ENCODE assay signal across 8 cellular contexts in the genomic region with DNA sequence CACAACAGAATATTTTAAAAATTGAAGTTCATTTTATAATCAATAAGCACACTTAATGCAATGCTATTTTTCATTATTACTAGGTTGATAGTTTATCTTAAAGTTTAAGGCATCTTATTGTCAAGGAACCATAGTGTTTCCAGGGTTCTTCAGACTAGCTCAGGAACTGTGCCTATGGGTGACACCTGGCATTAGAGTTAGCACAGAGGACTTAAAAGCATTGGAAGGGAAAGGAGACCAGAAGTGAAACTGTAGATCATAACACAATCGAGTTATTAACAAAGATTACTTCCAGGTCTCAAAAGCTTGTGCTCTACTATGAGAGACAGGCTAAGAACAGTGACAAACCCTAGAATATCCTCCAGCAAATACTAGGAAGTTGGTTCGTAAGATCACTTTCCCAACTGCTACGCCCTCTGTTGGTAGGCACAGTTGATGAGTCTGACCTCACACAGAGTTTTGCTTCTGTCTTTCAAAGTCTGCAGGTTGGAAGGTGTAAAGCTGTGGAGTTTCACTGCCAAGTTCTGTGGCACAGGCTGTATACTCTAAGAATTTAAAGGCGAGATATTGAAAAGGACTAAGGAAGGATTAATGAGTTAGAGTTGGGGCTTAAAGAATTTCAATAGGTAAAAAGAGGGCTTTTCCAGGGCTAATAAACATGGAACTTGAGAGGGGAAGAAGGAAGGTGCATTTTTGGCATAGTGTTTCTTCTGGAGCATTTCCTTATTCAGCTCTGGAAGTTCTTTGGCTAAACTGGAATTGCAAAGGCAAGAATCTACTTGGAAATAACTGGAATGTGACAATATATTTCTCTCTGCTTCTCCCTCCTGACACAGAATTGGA.
DNase-seq lines count a peak whose midpoint lies in the region; ATAC-seq and TF ChIP-seq lines count a peak whose summit lies in the region.

No MANE protein-coding gene starts in this region.

- H3K36me3 ChIP-seq in Caco-2 (ENCODE audit: control insufficient read depth, insufficient read depth, low read length) (no peaks in the 10 kb centered on the region), cardiac muscle cell (no peaks in the 10 kb centered on the region)

- H3K27ac ChIP-seq in cardiac muscle cell = no peak overlapping the region

- DNase-seq in Caco-2 (peak; percentile 75 to 76), NCI-H2171 treated with DMSO at 0.1 percent for 48 hours (lab: John Stamatoyannopoulos, UW) (peak; percentile 38), cardiac muscle cell (ENCODE audit: low read depth in 1 of 2, low spot score in 1 of 2) (peak; percentile 81 to 84), sciatic nerve (ENCODE audit: low spot score) (peak; percentile 69)
- no peak for DNase-seq in activated CD8-positive, alpha-beta memory T cell treated with anti-CD3 and anti-CD28 coated beads, Interleukin-2, amount 10 ng/mL, durations not matched to agents 7 days and 5 days

- peak; percentile 75 to 94 for TF ChIP-seq CTCF in Caco-2 (IDR thresholded peaks at IDR 0.05; ENCODE audit: insufficient read depth in 1 of 2, low read depth in 1 of 2, low read length in 1 of 2, severe bottlenecking in 1 of 2, unreplicated experiment in 1 of 2)
- peak; percentile 83 for TF ChIP-seq CTCF in WI38 (IDR thresholded peaks at IDR 0.05; ENCODE audit: low read depth, low read length)
- peak; percentile 95 for TF ChIP-seq CTCF in cardiac muscle cell (IDR thresholded peaks at IDR 0.05; ENCODE audit: low read depth, low read length)

- POLR2A ChIA-PET in Caco-2 (lab: Charles Lee) = no interaction called here

- H3K9me3 Mint-ChIP-seq in Caco-2 (ENCODE audit: unreplicated experiment) = no peaks in the 10 kb centered on the region
- H3K9me3 Mint-ChIP-seq in activated CD8-positive, alpha-beta memory T cell treated with anti-CD3 and anti-CD28 coated beads, Interleukin-2, amount 10 ng/mL, durations not matched to agents 7 days and 5 days (ENCODE audit: low read depth) = no peaks in the 10 kb centered on the region

- H3K4me1 ChIP-seq in Caco-2 = peaks cover 38% of the 10 kb centered on the region
- peaks cover 10% of the 10 kb centered on the region for H3K4me1 ChIP-seq in cardiac muscle cell (ENCODE audit: low read depth)

- H3K9me3 ChIP-seq in Caco-2 (no peaks in the 10 kb centered on the region), cardiac muscle cell (ENCODE audit: low read depth) (no peaks in the 10 kb centered on the region)

- BruUV-seq in Caco-2 (replicated peaks; lab: Mats Ljungman, UMichigan) = no TSS peak

- peak overlapping the region; percentile 10 for H3K27ac Mint-ChIP-seq in Caco-2 (ENCODE audit: unreplicated experiment)
- H3K27ac Mint-ChIP-seq in activated CD8-positive, alpha-beta memory T cell treated with anti-CD3 and anti-CD28 coated beads, Interleukin-2, amount 10 ng/mL, durations not matched to agents 7 days and 5 days = no peak overlapping the region

- CTCF ChIA-PET in Caco-2 (lab: Charles Lee) = interaction anchor here (0.5 to 1.9 kb wide), 9 partner anchors 11 to 783 kb away, joined by 3 to 13 read pairs (median 5); partner anchors contain the start of gene JAG1
- CTCF ChIA-PET in activated CD8-positive, alpha-beta memory T cell treated with anti-CD3 and anti-CD28 coated beads, Interleukin-2, amount 10 ng/mL, durations not matched to agents 7 days and 5 days (lab: Charles Lee) = no interaction called here

- H3K4me3 ChIP-seq in Caco-2 (ENCODE audit: low read depth, low read length) = no peak overlapping the region
- H3K4me3 ChIP-seq in WI38 (ENCODE audit: low read depth, low read length) = no peak overlapping the region
- H3K4me3 ChIP-seq in cardiac muscle cell = no peak overlapping the region

- peaks cover 20% of the 10 kb centered on the region for H3K4me1 Mint-ChIP-seq in Caco-2 (ENCODE audit: low read depth, unreplicated experiment)
- no peaks in the 10 kb centered on the region for H3K4me1 Mint-ChIP-seq in activated CD8-positive, alpha-beta memory T cell treated with anti-CD3 and anti-CD28 coated beads, Interleukin-2, amount 10 ng/mL, durations not matched to agents 7 days and 5 days

- H3K36me3 Mint-ChIP-seq in Caco-2 (ENCODE audit: insufficient read depth, unreplicated experiment) = no peaks in the 10 kb centered on the region
- H3K36me3 Mint-ChIP-seq in activated CD8-positive, alpha-beta memory T cell treated with anti-CD3 and anti-CD28 coated beads, Interleukin-2, amount 10 ng/mL, durations not matched to agents 7 days and 5 days = no peaks in the 10 kb centered on the region

- H3K4me3 Mint-ChIP-seq in Caco-2 (ENCODE audit: unreplicated experiment) = no peak overlapping the region
- H3K4me3 Mint-ChIP-seq in activated CD8-positive, alpha-beta memory T cell treated with anti-CD3 and anti-CD28 coated beads, Interleukin-2, amount 10 ng/mL, durations not matched to agents 7 days and 5 days = no peak overlapping the region

- H3K27me3 ChIP-seq in Caco-2 (replicated peaks; ENCODE audit: control insufficient read depth, insufficient read depth, low read length) = no peaks in the 10 kb centered on the region
- H3K27me3 ChIP-seq in cardiac muscle cell = no peaks in the 10 kb centered on the region

- intact Hi-C loops in Caco-2 (cut with micrococcal nuclease; ENCODE audit: unreplicated experiment) (loop anchor here (1.0 to 5.0 kb wide), 5 partner anchors 70 to 652 kb away; no protein-coding TSS in a partner anchor), sciatic nerve (cut with DNase I) (no loop called here)

- H3K27me3 Mint-ChIP-seq in Caco-2 (ENCODE audit: insufficient read depth, unreplicated experiment) = no peaks in the 10 kb centered on the region
- H3K27me3 Mint-ChIP-seq in activated CD8-positive, alpha-beta memory T cell treated with anti-CD3 and anti-CD28 coated beads, Interleukin-2, amount 10 ng/mL, durations not matched to agents 7 days and 5 days = no peaks in the 10 kb centered on the region

- ATAC-seq in GM18868 (IDR thresholded peaks at IDR 0.05; ENCODE audit: unreplicated experiment) (peak; percentile 96), HG03066 (IDR thresholded peaks at IDR 0.05; ENCODE audit: low read depth, unreplicated experiment) (peak; percentile 80), sciatic nerve (peak; percentile 95)
- ATAC-seq in activated CD8-positive, alpha-beta memory T cell treated with anti-CD3 and anti-CD28 coated beads, Interleukin-2, amount 10 ng/mL, durations not matched to agents 7 days and 5 days = no peak
